In genomic region chr3:2099779-2100191, GRCh38 we compare ENCODE assay signal across 12 cellular contexts. TPM values are rescaled to one million over a fixed set of nuclear protein-coding genes. Genes with fewer than 3 reads are reported as not detected.
DNase-seq lines count a peak whose midpoint lies in the region; TF ChIP-seq lines count a peak whose summit lies in the region.
"Had no signal": no experiment of that assay in that cellular context is flagged by ENCODE, and none has a peak within 500 bp of the region (broad histone marks: within the 10 kb centered on the region; RNA-seq: fewer than 3 reads in every experiment).

No MANE protein-coding gene starts in this region.

- no peak for TF ChIP-seq POLR2A in sigmoid colon (IDR thresholded peaks at IDR 0.05)

- H3K27ac ChIP-seq in WERI-Rb-1 (peak overlapping the region; percentile 92; the same call in 1 of the 2 replicates), sigmoid colon (no peak overlapping the region)

- DNase-seq in DMS53 (lab: John Stamatoyannopoulos, UW): peak; percentile 6
- no peak for DNase-seq in DMS53 treated with DMSO at 0.1 percent for 48 hours (lab: John Stamatoyannopoulos, UW; ENCODE audit: unreplicated experiment)
- peak; percentile 31 for DNase-seq in WERI-Rb-1
- DNase-seq in left kidney (ENCODE audit: low read depth, low spot score): peak; percentile 74
- no peak for DNase-seq in sigmoid colon
- DNase-seq in activated T-cell treated with anti-CD3 and anti-CD28 coated beads, Interleukin-2, amount 50 U/mL, for 48 hours: no peak
- no peak for DNase-seq in stimulated activated CD4-positive, alpha-beta T cell treated with anti-CD3 and anti-CD28 coated beads, Interleukin-2, amount 100 ng/mL, for 24 hours
- DNase-seq in GM13976 (ENCODE audit: low spot score): no peak
- DNase-seq: effector memory CD4-positive, alpha-beta T cell; mammary epithelial cell; SHP77 treated with DMSO at 0.1 percent for 48 hours had no signal

- no peaks in the 10 kb centered on the region for H3K9me3 ChIP-seq in WERI-Rb-1 (ENCODE audit: severe bottlenecking)
- no peaks in the 10 kb centered on the region for H3K9me3 ChIP-seq in sigmoid colon

- in situ Hi-C loops in GM13976 (cut with MboI; ENCODE audit: low sequenced_read_pairs, unreplicated experiment): no loop called here

- H3K4me3 ChIP-seq in WERI-Rb-1 (ENCODE audit: low read depth, low read length) (peak overlapping the region; percentile 74), sigmoid colon (peak overlapping the region; percentile 37 to 54 (median 52))

- WGBS in sigmoid colon, 2 donors: 2 to 4% methylated on average over 26 of the region's 26 CpGs

- H3K36me3 ChIP-seq in WERI-Rb-1 (no peaks in the 10 kb centered on the region), sigmoid colon (no peaks in the 10 kb centered on the region)

- no peak for TF ChIP-seq CTCF in WERI-Rb-1 (IDR thresholded peaks at IDR 0.05; ENCODE audit: low read depth, low read length)
- TF ChIP-seq CTCF in sigmoid colon (IDR thresholded peaks at IDR 0.05): no peak
- no peak for TF ChIP-seq CTCF in GM13976 (IDR thresholded peaks at IDR 0.05; ENCODE audit: borderline replicate concordance, control extremely low read depth, extremely low read depth, insufficient read depth, missing control alignments)

- intact Hi-C loops in sigmoid colon (cut with DNase I): no loop called here

- no peaks in the 10 kb centered on the region for H3K27me3 ChIP-seq in WERI-Rb-1 (ENCODE audit: insufficient read depth, low read depth, severe bottlenecking)
- peaks cover 11 to 61% (median 21%) of the 10 kb centered on the region in 3 donors for H3K27me3 ChIP-seq in sigmoid colon

- peaks cover 0 to 18% (median 5%) of the 10 kb centered on the region in 4 donors for H3K4me1 ChIP-seq in sigmoid colon

- TF ChIP-seq EP300 in sigmoid colon (IDR thresholded peaks at IDR 0.05): no peak

RNA-seq across cellular contexts. Expression of gene CNTN4, which starts 1.1 kb away (rescaled TPM):
- total RNA-seq in sigmoid colon: 1 to 10 TPM; 7.5 to 10.0 (median 8.1) TPM
- 1 to 10 TPM; 1.4 to 8.4 (median 2.3) TPM for polyA plus RNA-seq in sigmoid colon
- total RNA-seq: A172, mammary epithelial cell had no signal
- polyA plus RNA-seq: mammary epithelial cell had no signal

Comparison
In these comparisons a context has a peak if more than half of its experiments do, and no peak if none do; other contexts are left out.
1. DNase-seq: peak in DMS53 (single experiment), WERI-Rb-1 (single experiment) and left kidney (single experiment); none in DMS53 treated with DMSO at 0.1 percent for 48 hours (single experiment), sigmoid colon (single experiment), activated T-cell treated with anti-CD3 and anti-CD28 coated beads, Interleukin-2, amount 50 U/mL, for 48 hours (0 of 2), stimulated activated CD4-positive, alpha-beta T cell treated with anti-CD3 and anti-CD28 coated beads, Interleukin-2, amount 100 ng/mL, for 24 hours (0 of 2) and GM13976 (single experiment).